In the genomic region with DNA sequence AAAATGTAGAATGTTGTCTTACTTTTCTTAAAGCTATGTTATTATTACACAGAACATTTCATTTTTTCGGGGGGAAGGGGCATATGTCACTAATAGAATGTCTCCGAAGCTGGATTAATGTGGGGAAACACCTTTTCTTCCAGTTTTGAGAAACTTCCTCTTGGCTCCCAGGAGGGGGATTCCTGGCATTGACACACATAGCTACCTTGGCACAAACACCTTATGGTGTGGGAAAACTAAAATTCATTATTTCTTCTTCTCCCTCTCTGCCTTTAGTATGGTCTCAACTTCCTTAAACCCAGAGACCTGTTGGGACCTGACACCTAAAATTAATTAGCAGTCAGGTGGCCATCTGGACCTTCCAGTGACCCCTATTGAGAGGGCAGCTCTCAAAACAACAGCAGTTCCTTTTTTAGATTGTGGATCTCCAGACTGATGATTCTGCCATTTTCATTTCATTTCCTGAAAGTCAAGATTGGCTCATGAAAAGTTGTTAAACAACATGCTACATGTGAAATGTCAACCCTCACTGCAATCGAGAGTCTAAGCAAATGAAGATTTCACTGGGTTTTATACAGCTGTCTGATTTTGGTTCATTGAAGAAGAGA, we compare ENCODE assay signal across 15 cellular contexts.
A peak's percentile ranks its signal among the peaks of the same experiment; 100 is the strongest.
DNase-seq lines count a peak whose midpoint lies in the region; ATAC-seq and TF ChIP-seq lines count a peak whose summit lies in the region.
"Had no signal": no experiment of that assay in that cellular context is flagged by ENCODE, and none has a peak within 500 bp of the region (broad histone marks: within the 10 kb centered on the region; RNA-seq: fewer than 3 reads in every experiment).

No MANE protein-coding gene starts in this region.

- no peak overlapping the region for H3K4me2 ChIP-seq in Loucy (ENCODE audit: low read depth, low read length, poor library complexity, severe bottlenecking)
- H3K4me2 ChIP-seq: BLaER1 had no signal

- peaks cover 49% of the 10 kb centered on the region for H3K4me1 Mint-ChIP-seq in dendritic cell treated with granulocyte-macrophage colony-stimulating factor and Interleukin-4, amounts not matched to agents 40 ng/mL and 50 ng/mL, for 4 days (ENCODE audit: low read depth)

- no peak overlapping the region for H3K4me3 Mint-ChIP-seq in dendritic cell treated with granulocyte-macrophage colony-stimulating factor and Interleukin-4, amounts not matched to agents 40 ng/mL and 50 ng/mL, for 4 days
- H3K4me3 Mint-ChIP-seq: stimulated activated naive CD8-positive, alpha-beta T cell treated with anti-CD3 and anti-CD28 coated beads, Interleukin-15, amount 100 ng/mL, for 72 hours had no signal

- peak overlapping the region; percentile 89 for H3K27ac Mint-ChIP-seq in dendritic cell treated with granulocyte-macrophage colony-stimulating factor and Interleukin-4, amounts not matched to agents 40 ng/mL and 50 ng/mL, for 4 days

- H3K9me3 ChIP-seq in Loucy (ENCODE audit: insufficient read depth, low read depth, low read length) (no peaks in the 10 kb centered on the region), gastrocnemius medialis (no peaks in the 10 kb centered on the region)
- H3K9me3 ChIP-seq: BLaER1 had no signal

- H3K9me2 ChIP-seq in Loucy (replicated peaks; ENCODE audit: low read depth, low read length) = no peaks in the 10 kb centered on the region

- peak overlapping the region; percentile 3; the same call in 1 of the 2 replicates for H2AFZ ChIP-seq in Loucy (ENCODE audit: low read length)

- intact Hi-C loops in dendritic cell treated with granulocyte-macrophage colony-stimulating factor and Interleukin-4, amounts not matched to agents 40 ng/mL and 50 ng/mL, for 4 days (cut with micrococcal nuclease) = loop anchor here (5.0 kb wide), 1 partner anchor 147 kb away; a partner anchor contains a TSS
- intact Hi-C loops in gastrocnemius medialis (cut with DNase I; ENCODE audit: low total_unique reads) = no loop called here

- no peaks in the 10 kb centered on the region for H3K36me3 ChIP-seq in Loucy (ENCODE audit: insufficient read depth, low read length)
- no peaks in the 10 kb centered on the region for H3K36me3 ChIP-seq in gastrocnemius medialis
- H3K36me3 ChIP-seq: BLaER1 had no signal

- H4K20me1 ChIP-seq in Loucy (ENCODE audit: insufficient read depth, low read length, poor library complexity, severe bottlenecking) = no peaks in the 10 kb centered on the region
- H4K20me1 ChIP-seq: BLaER1 had no signal

- no peaks in the 10 kb centered on the region for H3F3A ChIP-seq in Loucy (ENCODE audit: low read depth)

- peaks cover 6% of the 10 kb centered on the region for H3K4me1 ChIP-seq in Loucy (ENCODE audit: insufficient read depth, low read length, poor library complexity, severe bottlenecking)
- H3K4me1 ChIP-seq in gastrocnemius medialis = peaks cover 73 to 83% of the 10 kb centered on the region in 2 donors

- DNase-seq in SKM-1 treated with dmso at 0.1 percent for 144 hours (lab: John Stamatoyannopoulos, UW; ENCODE audit: unreplicated experiment) = peak; percentile 45
- DNase-seq in SKM-1 (lab: John Stamatoyannopoulos, UW; ENCODE audit: unreplicated experiment) = no peak
- DNase-seq in gastrocnemius medialis = no peak
- DNase-seq in NCI-H82 treated with DMSO at 0.1 percent for 48 hours (lab: John Stamatoyannopoulos, UW; ENCODE audit: unreplicated experiment) = no peak
- no peak for DNase-seq in dedifferentiated amniotic fluid mesenchymal stem cell (ENCODE audit: extremely low spot score)
- DNase-seq: activated CD4-positive, alpha-beta T cell treated with anti-CD3 and anti-CD28 coated beads for 1 hour; activated effector memory CD4-positive, alpha-beta T cell treated with Interleukin-2 at 50 U/mL for 16 hours; NCI-H2081; NCI-H510A treated with DMSO at 0.1 percent for 48 hours; PC-3; stimulated activated naive CD8-positive, alpha-beta T cell treated with anti-CD3 and anti-CD28 coated beads, Interleukin-15, amount 100 ng/mL, for 72 hours had no signal

- H3K27me3 ChIP-seq in Loucy (ENCODE audit: insufficient read depth, low read length, poor library complexity, severe bottlenecking) (no peaks in the 10 kb centered on the region), gastrocnemius medialis (no peaks in the 10 kb centered on the region)
- H3K27me3 ChIP-seq: BLaER1 had no signal

- peaks cover 62% of the 10 kb centered on the region for H3K36me3 Mint-ChIP-seq in dendritic cell treated with granulocyte-macrophage colony-stimulating factor and Interleukin-4, amounts not matched to agents 40 ng/mL and 50 ng/mL, for 4 days (ENCODE audit: low read depth)

- H3K4me3 ChIP-seq in Loucy (ENCODE audit: low read length, poor library complexity, severe bottlenecking) (no peak overlapping the region), gastrocnemius medialis (no peak overlapping the region)
- H3K4me3 ChIP-seq: BLaER1 had no signal

- H3K27me3 Mint-ChIP-seq in dendritic cell treated with granulocyte-macrophage colony-stimulating factor and Interleukin-4, amounts not matched to agents 40 ng/mL and 50 ng/mL, for 4 days = no peaks in the 10 kb centered on the region
- H3K27me3 Mint-ChIP-seq: stimulated activated naive CD8-positive, alpha-beta T cell treated with anti-CD3 and anti-CD28 coated beads, Interleukin-15, amount 100 ng/mL, for 72 hours had no signal

- in situ Hi-C loops in gastrocnemius medialis (cut with MboI; ENCODE audit: low sequenced_read_pairs in 4 of 4) = no loop called here

- H3K9me3 Mint-ChIP-seq in dendritic cell treated with granulocyte-macrophage colony-stimulating factor and Interleukin-4, amounts not matched to agents 40 ng/mL and 50 ng/mL, for 4 days = no peaks in the 10 kb centered on the region
- H3K9me3 Mint-ChIP-seq: stimulated activated naive CD8-positive, alpha-beta T cell treated with anti-CD3 and anti-CD28 coated beads, Interleukin-15, amount 100 ng/mL, for 72 hours had no signal

- H3K27ac ChIP-seq in gastrocnemius medialis = peak overlapping the region; percentile 73 to 82 (median 81)
- H3K27ac ChIP-seq: BLaER1 had no signal

- no peak for TF ChIP-seq POLR2A in gastrocnemius medialis (IDR thresholded peaks at IDR 0.05)

- no peaks in the 10 kb centered on the region for H3K79me2 ChIP-seq in Loucy (ENCODE audit: insufficient read depth, low read length)

- H3K9ac ChIP-seq in Loucy (ENCODE audit: low read depth, low read length, poor library complexity, severe bottlenecking) = no peak overlapping the region
- H3K9ac ChIP-seq: BLaER1 had no signal

- ATAC-seq in gastrocnemius medialis = no peak
- no peak for ATAC-seq in HG02759 (IDR thresholded peaks at IDR 0.05; ENCODE audit: unreplicated experiment)
- ATAC-seq: PC-3; stimulated activated naive CD8-positive, alpha-beta T cell treated with anti-CD3 and anti-CD28 coated beads, Interleukin-15, amount 100 ng/mL, for 72 hours had no signal

- no peak for TF ChIP-seq CTCF in Loucy (conservative IDR thresholded peaks at IDR 0.05; ENCODE audit: low read length)
- TF ChIP-seq CTCF in gastrocnemius medialis (IDR thresholded peaks at IDR 0.05 in 4 of 5, conservative IDR thresholded peaks at IDR 0.05 in 1 of 5) = no peak
